ENCODE assay signal across 1 cellular context in the genomic region with DNA sequence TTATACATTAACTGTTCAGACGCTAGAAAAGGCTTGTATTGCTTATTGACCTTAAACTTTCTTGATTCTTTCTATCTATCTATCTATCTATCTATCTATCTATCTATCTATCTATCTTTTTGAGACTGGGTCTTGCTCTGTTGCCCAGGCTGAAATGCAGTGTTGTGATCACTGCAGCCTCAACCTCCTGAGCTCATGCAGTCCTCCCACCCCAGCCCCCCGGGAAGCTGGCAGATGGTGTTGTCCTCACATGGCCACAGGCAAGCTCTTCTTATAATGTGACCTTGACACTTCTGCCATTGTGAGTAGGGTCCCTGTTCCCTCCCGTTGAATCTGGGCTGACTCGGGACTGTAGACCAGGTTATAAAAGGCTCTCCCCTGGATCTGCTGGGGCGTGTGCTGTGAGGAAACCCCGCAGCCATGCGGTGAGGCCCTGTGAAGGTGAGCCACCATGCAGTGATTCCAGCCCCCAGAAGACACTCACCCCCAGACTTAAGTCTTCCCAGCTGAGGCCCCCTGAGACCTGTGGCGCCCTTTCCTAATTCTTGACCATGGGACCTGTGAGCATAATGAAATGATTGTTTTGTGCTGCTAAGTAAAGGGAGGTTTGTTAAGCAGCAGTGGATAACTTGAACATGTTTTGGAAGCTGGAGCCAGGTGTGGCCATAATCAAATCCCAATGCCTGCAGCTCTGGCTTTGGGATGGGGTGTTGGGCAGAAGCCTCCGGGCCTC.
TF ChIP-seq lines count a peak whose summit lies in the region.

No MANE protein-coding gene starts in this region.

TF ChIP-seq in HepG2, 621 proteins besides CTCF, POLR2A, EP300 and RAD21:
- TF ChIP-seq ZNF609 (CRISPR knock-in tag; IDR thresholded peaks at IDR 0.05; ENCODE audit: borderline replicate concordance) (0 out of 2 replicates have a peak, but pooled peaks have one; percentile 15), ZNF687 (CRISPR knock-in tag; IDR thresholded peaks at IDR 0.05) (peak; percentile 45), TAF1 (CRISPR knock-in tag; IDR thresholded peaks at IDR 0.05) (0 out of 2 replicates have a peak, but pooled peaks have one; percentile 2), ZNF263 (CRISPR knock-in tag; IDR thresholded peaks at IDR 0.05) (peak; percentile 72), ZBTB1 (CRISPR knock-in tag; IDR thresholded peaks at IDR 0.05; ENCODE audit: borderline replicate concordance) (no peak), ZFX (CRISPR knock-in tag; IDR thresholded peaks at IDR 0.05; ENCODE audit: low read depth) (peak; percentile 7; the same call in 1 of the 2 replicates), ZNF619 (CRISPR knock-in tag; IDR thresholded peaks at IDR 0.05) (0 out of 2 replicates have a peak, but pooled peaks have one; percentile 6), ZNF605 (CRISPR knock-in tag; IDR thresholded peaks at IDR 0.05) (peak; percentile 76; the same call in 1 of the 2 replicates), ZNF781 (CRISPR knock-in tag; IDR thresholded peaks at IDR 0.05; ENCODE audit: borderline replicate concordance, not compliant biosample characterization) (peak; percentile 1), ZNF629 (CRISPR knock-in tag; conservative IDR thresholded peaks at IDR 0.05) (no peak), ZNF121 (CRISPR knock-in tag; IDR thresholded peaks at IDR 0.05) (peak; percentile 85), ZNF253 (CRISPR knock-in tag; IDR thresholded peaks at IDR 0.05; ENCODE audit: borderline replicate concordance) (no peak), SP4 (CRISPR knock-in tag; IDR thresholded peaks at IDR 0.05) (peak; percentile 32; the same call in 1 of the 2 replicates), MXD3 (CRISPR knock-in tag; IDR thresholded peaks at IDR 0.05) (0 out of 2 replicates have a peak, but pooled peaks have one; percentile 11), SNAPC4 (CRISPR knock-in tag; IDR thresholded peaks at IDR 0.05) (0 out of 2 replicates have a peak, but pooled peaks have one; percentile 2)
- TF ChIP-seq, protein P1, sequence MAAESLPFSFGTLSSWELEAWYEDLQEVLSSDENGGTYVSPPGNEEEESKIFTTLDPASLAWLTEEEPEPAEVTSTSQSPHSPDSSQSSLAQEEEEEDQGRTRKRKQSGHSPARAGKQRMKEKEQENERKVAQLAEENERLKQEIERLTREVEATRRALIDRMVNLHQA (CRISPR knock-in tag; IDR thresholded peaks at IDR 0.05) = no peak
- TF ChIP-seq, protein P2, sequence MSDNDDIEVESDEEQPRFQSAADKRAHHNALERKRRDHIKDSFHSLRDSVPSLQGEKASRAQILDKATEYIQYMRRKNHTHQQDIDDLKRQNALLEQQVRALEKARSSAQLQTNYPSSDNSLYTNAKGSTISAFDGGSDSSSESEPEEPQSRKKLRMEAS (IDR thresholded peaks at IDR 0.05) = peak; percentile 13; the same call in 1 of the 2 replicates
- TF ChIP-seq, protein P3, sequence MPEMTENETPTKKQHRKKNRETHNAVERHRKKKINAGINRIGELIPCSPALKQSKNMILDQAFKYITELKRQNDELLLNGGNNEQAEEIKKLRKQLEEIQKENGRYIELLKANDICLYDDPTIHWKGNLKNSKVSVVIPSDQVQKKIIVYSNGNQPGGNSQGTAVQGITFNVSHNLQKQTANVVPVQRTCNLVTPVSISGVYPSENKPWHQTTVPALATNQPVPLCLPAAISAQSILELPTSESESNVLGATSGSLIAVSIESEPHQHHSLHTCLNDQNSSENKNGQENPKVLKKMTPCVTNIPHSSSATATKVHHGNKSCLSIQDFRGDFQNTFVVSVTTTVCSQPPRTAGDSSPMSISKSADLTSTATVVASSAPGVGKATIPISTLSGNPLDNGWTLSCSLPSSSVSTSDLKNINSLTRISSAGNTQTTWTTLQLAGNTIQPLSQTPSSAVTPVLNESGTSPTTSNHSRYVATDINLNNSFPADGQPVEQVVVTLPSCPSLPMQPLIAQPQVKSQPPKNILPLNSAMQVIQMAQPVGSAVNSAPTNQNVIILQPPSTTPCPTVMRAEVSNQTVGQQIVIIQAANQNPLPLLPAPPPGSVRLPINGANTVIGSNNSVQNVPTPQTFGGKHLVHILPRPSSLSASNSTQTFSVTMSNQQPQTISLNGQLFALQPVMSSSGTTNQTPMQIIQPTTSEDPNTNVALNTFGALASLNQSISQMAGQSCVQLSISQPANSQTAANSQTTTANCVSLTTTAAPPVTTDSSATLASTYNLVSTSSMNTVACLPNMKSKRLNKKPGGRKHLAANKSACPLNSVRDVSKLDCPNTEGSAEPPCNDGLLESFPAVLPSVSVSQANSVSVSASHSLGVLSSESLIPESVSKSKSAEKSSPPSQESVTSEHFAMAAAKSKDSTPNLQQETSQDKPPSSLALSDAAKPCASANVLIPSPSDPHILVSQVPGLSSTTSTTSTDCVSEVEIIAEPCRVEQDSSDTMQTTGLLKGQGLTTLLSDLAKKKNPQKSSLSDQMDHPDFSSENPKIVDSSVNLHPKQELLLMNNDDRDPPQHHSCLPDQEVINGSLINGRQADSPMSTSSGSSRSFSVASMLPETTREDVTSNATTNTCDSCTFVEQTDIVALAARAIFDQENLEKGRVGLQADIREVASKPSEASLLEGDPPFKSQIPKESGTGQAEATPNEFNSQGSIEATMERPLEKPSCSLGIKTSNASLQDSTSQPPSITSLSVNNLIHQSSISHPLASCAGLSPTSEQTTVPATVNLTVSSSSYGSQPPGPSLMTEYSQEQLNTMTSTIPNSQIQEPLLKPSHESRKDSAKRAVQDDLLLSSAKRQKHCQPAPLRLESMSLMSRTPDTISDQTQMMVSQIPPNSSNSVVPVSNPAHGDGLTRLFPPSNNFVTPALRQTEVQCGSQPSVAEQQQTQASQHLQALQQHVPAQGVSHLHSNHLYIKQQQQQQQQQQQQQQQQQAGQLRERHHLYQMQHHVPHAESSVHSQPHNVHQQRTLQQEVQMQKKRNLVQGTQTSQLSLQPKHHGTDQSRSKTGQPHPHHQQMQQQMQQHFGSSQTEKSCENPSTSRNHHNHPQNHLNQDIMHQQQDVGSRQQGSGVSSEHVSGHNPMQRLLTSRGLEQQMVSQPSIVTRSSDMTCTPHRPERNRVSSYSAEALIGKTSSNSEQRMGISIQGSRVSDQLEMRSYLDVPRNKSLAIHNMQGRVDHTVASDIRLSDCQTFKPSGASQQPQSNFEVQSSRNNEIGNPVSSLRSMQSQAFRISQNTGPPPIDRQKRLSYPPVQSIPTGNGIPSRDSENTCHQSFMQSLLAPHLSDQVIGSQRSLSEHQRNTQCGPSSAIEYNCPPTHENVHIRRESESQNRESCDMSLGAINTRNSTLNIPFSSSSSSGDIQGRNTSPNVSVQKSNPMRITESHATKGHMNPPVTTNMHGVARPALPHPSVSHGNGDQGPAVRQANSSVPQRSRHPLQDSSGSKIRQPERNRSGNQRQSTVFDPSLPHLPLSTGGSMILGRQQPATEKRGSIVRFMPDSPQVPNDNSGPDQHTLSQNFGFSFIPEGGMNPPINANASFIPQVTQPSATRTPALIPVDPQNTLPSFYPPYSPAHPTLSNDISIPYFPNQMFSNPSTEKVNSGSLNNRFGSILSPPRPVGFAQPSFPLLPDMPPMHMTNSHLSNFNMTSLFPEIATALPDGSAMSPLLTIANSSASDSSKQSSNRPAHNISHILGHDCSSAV (CRISPR knock-in tag; IDR thresholded peaks at IDR 0.05; ENCODE audit: borderline replicate concordance) = no peak
- TF ChIP-seq, protein P4, sequence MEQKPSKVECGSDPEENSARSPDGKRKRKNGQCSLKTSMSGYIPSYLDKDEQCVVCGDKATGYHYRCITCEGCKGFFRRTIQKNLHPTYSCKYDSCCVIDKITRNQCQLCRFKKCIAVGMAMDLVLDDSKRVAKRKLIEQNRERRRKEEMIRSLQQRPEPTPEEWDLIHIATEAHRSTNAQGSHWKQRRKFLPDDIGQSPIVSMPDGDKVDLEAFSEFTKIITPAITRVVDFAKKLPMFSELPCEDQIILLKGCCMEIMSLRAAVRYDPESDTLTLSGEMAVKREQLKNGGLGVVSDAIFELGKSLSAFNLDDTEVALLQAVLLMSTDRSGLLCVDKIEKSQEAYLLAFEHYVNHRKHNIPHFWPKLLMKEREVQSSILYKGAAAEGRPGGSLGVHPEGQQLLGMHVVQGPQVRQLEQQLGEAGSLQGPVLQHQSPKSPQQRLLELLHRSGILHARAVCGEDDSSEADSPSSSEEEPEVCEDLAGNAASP (CRISPR knock-in tag; IDR thresholded peaks at IDR 0.05; ENCODE audit: borderline replicate concordance) = peak; percentile 49; the same call in 1 of the 2 replicates
